Comparison of ENCODE assay signal across 12 cellular contexts in the genomic region with DNA sequence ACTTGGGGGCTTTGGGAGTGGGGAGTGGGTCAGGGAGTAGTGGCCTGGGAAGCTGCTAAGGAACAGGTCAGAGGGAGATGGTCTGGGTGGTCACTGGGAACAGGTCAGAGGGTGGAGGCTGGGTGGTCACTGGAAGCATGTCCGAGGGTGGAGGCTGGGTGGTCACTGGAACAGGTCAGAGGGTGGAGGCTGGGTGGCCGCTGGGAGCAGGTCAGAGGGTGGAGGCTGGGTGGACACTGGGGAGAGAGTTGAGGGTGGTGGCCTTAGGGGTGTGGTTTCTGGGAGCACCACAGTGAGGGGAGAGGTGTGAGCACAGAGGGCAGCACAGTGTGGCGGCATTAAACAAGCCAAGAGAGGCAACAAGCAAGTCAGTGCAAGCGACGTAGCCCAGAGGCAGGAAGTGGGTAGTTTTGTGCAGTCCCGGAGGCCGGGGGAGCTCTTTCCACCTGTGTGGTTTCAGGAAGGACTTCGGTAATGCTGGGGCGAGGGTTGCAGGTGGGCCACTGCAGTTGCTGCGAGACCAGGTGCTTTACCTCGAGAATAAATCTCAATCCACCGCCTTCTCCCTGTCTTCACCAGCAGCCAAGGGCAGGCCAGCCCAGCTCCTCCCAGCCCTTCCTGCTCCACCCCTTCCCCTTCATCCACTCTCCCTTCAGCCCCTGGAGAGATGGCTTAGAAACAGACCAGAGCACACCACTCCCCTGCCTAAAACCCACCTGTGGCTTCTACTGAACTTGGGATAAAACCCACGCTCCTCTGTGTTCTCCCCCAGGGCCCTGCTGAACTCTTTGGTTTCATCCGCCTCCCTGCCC. TPM values are rescaled to one million over a fixed set of nuclear protein-coding genes. Genes with fewer than 3 reads are reported as not detected.
DNase-seq lines count a peak whose midpoint lies in the region; ATAC-seq lines count a peak whose summit lies in the region.
"Had no signal": no experiment of that assay in that cellular context is flagged by ENCODE, and none has a peak within 500 bp of the region (broad histone marks: within the 10 kb centered on the region; RNA-seq: fewer than 3 reads in every experiment).

No MANE protein-coding gene starts in this region.

- DNase-seq in activated CD8-positive, alpha-beta memory T cell treated with anti-CD3 and anti-CD28 coated beads for 24 hours = peak; percentile 66
- DNase-seq in activated CD8-positive, alpha-beta memory T cell treated with anti-CD3 and anti-CD28 coated beads, Interleukin-2, amount 50 U/mL, for 48 hours = no peak
- peak; percentile 34 for DNase-seq in activated CD8-positive, alpha-beta memory T cell treated with anti-CD3 and anti-CD28 coated beads, Interleukin-2, amount 50 U/mL, for 4 hours
- peak; percentile 67 for DNase-seq in ureter (ENCODE audit: low spot score)
- no peak for DNase-seq in foreskin melanocyte
- DNase-seq in NAMALWA (ENCODE audit: low spot score) = no peak
- DNase-seq in NCI-H2081 treated with DMSO at 0.1 percent for 48 hours (lab: John Stamatoyannopoulos, UW) = no peak
- DNase-seq: NCI-H2029, sigmoid colon had no signal

- ATAC-seq in esophagus mucosa = peak; percentile 54
- ATAC-seq: A549 had no signal

RNA-seq across cellular contexts. Expression of gene CACNA1I, which starts 3.2 kb away (rescaled TPM):
- total RNA-seq in esophagus mucosa = 0.08 TPM
- 0.75 TPM for total RNA-seq in ureter
- total RNA-seq: SK-MEL-5 had no signal

RNA-seq across cellular contexts. Expression of gene RPS19BP1, which starts 34.8 kb away (rescaled TPM):
- 40.7 TPM for total RNA-seq in esophagus mucosa
- total RNA-seq in ureter = 43.2 TPM

RNA-seq across cellular contexts. Expression of gene ATF4, which starts 47.0 kb away (rescaled TPM):
- 375 TPM for total RNA-seq in esophagus mucosa
- total RNA-seq in ureter = 381 TPM

Comparison
In these comparisons a context has a peak if more than half of its experiments do, and no peak if none do; other contexts are left out.
1. DNase-seq: peak in activated CD8-positive, alpha-beta memory T cell treated with anti-CD3 and anti-CD28 coated beads for 24 hours (single experiment), activated CD8-positive, alpha-beta memory T cell treated with anti-CD3 and anti-CD28 coated beads, Interleukin-2, amount 50 U/mL, for 4 hours (single experiment) and ureter (single experiment); none in activated CD8-positive, alpha-beta memory T cell treated with anti-CD3 and anti-CD28 coated beads, Interleukin-2, amount 50 U/mL, for 48 hours (single experiment), foreskin melanocyte (single experiment), NAMALWA (single experiment) and NCI-H2081 treated with DMSO at 0.1 percent for 48 hours (single experiment).